Comparison of ENCODE assay signal across 10 cellular contexts in genomic region chr2:1717129-1717528, GRCh38. TPM values are rescaled to one million over a fixed set of nuclear protein-coding genes. Genes with fewer than 3 reads are reported as not detected.
DNase-seq lines count a peak whose midpoint lies in the region; ATAC-seq and TF ChIP-seq lines count a peak whose summit lies in the region.
"Had no signal": no experiment of that assay in that cellular context is flagged by ENCODE, and none has a peak within 500 bp of the region (broad histone marks: within the 10 kb centered on the region; RNA-seq: fewer than 3 reads in every experiment).

No MANE protein-coding gene starts in this region.

- peaks cover 4% of the 10 kb centered on the region for H3K9me3 Mint-ChIP-seq in activated naive CD8-positive, alpha-beta T cell treated with anti-CD3 and anti-CD28 coated beads for 36 hours

- DNase-seq in COLO829 (ENCODE audit: low spot score) (peak; percentile 45), breast epithelium (ENCODE audit: low spot score in 2 of 2) (peak; percentile 95 to 97), hippocampal formation (lab: John Stamatoyannopoulos, UW) (peak; percentile 38 to 58), prostate gland (ENCODE audit: low spot score) (peak; percentile 91), T-helper 17 cell (no peak), SKM-1 treated with dmso at 0.1 percent for 144 hours (lab: John Stamatoyannopoulos, UW; ENCODE audit: unreplicated experiment) (no peak)
- no peak for DNase-seq in activated naive CD8-positive, alpha-beta T cell treated with anti-CD3 and anti-CD28 coated beads for 36 hours
- DNase-seq: effector memory CD8-positive, alpha-beta T cell; NCI-H82 had no signal

- no peak overlapping the region for H3K4me3 Mint-ChIP-seq in T-helper 17 cell
- H3K4me3 Mint-ChIP-seq in activated naive CD8-positive, alpha-beta T cell treated with anti-CD3 and anti-CD28 coated beads for 36 hours: no peak overlapping the region
- H3K4me3 Mint-ChIP-seq: effector memory CD8-positive, alpha-beta T cell had no signal

- peaks cover 8% of the 10 kb centered on the region for H3K27me3 Mint-ChIP-seq in T-helper 17 cell
- H3K27me3 Mint-ChIP-seq in activated naive CD8-positive, alpha-beta T cell treated with anti-CD3 and anti-CD28 coated beads for 36 hours: peaks cover 5% of the 10 kb centered on the region

- no peak for ATAC-seq in T-helper 17 cell
- ATAC-seq in GM21526 (IDR thresholded peaks at IDR 0.05; ENCODE audit: low FRiP score, unreplicated experiment): no peak
- ATAC-seq: effector memory CD8-positive, alpha-beta T cell had no signal

- TF ChIP-seq POLR2A in breast epithelium (IDR thresholded peaks at IDR 0.05) (no peak), prostate gland (IDR thresholded peaks at IDR 0.05) (no peak)

- no peak for TF ChIP-seq CTCF in breast epithelium (IDR thresholded peaks at IDR 0.05)
- TF ChIP-seq CTCF in prostate gland (IDR thresholded peaks at IDR 0.05): no peak

- no peaks in the 10 kb centered on the region for H3K36me3 Mint-ChIP-seq in T-helper 17 cell (ENCODE audit: low read depth)
- H3K36me3 Mint-ChIP-seq in activated naive CD8-positive, alpha-beta T cell treated with anti-CD3 and anti-CD28 coated beads for 36 hours: no peaks in the 10 kb centered on the region

- 54% methylated on average over 9 of the region's 9 CpGs for WGBS in prostate gland

- H3K4me1 ChIP-seq in breast epithelium (peaks cover 3 to 11% of the 10 kb centered on the region in 2 donors), prostate gland (replicated peaks) (peaks cover 8% of the 10 kb centered on the region)

- H3K9me3 ChIP-seq in breast epithelium: no peaks in the 10 kb centered on the region
- no peaks in the 10 kb centered on the region for H3K9me3 ChIP-seq in prostate gland
- no peaks in the 10 kb centered on the region for H3K9me3 ChIP-seq in T-helper 17 cell (ENCODE audit: control insufficient read depth, low read length, poor library complexity, severe bottlenecking)

- peak overlapping the region; percentile 89 to 90 for H3K27ac ChIP-seq in breast epithelium
- H3K27ac ChIP-seq in prostate gland: peak overlapping the region; percentile 71 to 78

- H3K4me1 Mint-ChIP-seq in T-helper 17 cell: no peaks in the 10 kb centered on the region
- H3K4me1 Mint-ChIP-seq in activated naive CD8-positive, alpha-beta T cell treated with anti-CD3 and anti-CD28 coated beads for 36 hours: no peaks in the 10 kb centered on the region

- no peak overlapping the region for H3K4me3 ChIP-seq in breast epithelium
- no peak overlapping the region for H3K4me3 ChIP-seq in prostate gland

- intact Hi-C loops in breast epithelium (cut with DNase I; ENCODE audit: low total_unique reads): no loop called here
- intact Hi-C loops in prostate gland (cut with DNase I): no loop called here

- no peaks in the 10 kb centered on the region for H3K36me3 ChIP-seq in breast epithelium
- H3K36me3 ChIP-seq in prostate gland: no peaks in the 10 kb centered on the region

- H3K27me3 ChIP-seq in breast epithelium (no peaks in the 10 kb centered on the region), prostate gland (replicated peaks; ENCODE audit: insufficient read depth) (no peaks in the 10 kb centered on the region)

- H3K27ac Mint-ChIP-seq in T-helper 17 cell: no peak overlapping the region
- H3K27ac Mint-ChIP-seq in activated naive CD8-positive, alpha-beta T cell treated with anti-CD3 and anti-CD28 coated beads for 36 hours: no peak overlapping the region
- H3K27ac Mint-ChIP-seq: effector memory CD8-positive, alpha-beta T cell had no signal

RNA-seq across cellular contexts. Expression of gene PXDN, which starts 27.2 kb away (rescaled TPM):
- total RNA-seq in breast epithelium (100 to 1,000 TPM in 1 of 3 donors, 10 to 100 TPM in 2; 42.4 to 108 (median 64.2) TPM), prostate gland (10 to 100 TPM; 29.5 to 40.8 TPM), T-helper 17 cell (not detected)
- total RNA-seq in activated naive CD8-positive, alpha-beta T cell treated with anti-CD3 and anti-CD28 coated beads for 36 hours: 1 to 10 TPM; 1.8 to 2.1 TPM

Comparison
In these comparisons a context has a peak if more than half of its experiments do, and no peak if none do; other contexts are left out.
1. DNase-seq: peak in COLO829 (single experiment), breast epithelium (2 of 2), hippocampal formation (2 of 2) and prostate gland (single experiment); none in T-helper 17 cell (0 of 3), activated naive CD8-positive, alpha-beta T cell treated with anti-CD3 and anti-CD28 coated beads for 36 hours (single experiment) and SKM-1 treated with dmso at 0.1 percent for 144 hours (single experiment).
2. RNA of gene PXDN, which starts 27.2 kb away (total RNA-seq): 42.4 to 108 TPM in breast epithelium and 29.5 to 40.8 TPM in prostate gland; 1.8 to 2.1 TPM in activated naive CD8-positive, alpha-beta T cell treated with anti-CD3 and anti-CD28 coated beads for 36 hours and not detected in T-helper 17 cell; every median in the first group is over 4 times any median in the second.